1 cellular context compared by ENCODE assay signal in the genomic region with DNA sequence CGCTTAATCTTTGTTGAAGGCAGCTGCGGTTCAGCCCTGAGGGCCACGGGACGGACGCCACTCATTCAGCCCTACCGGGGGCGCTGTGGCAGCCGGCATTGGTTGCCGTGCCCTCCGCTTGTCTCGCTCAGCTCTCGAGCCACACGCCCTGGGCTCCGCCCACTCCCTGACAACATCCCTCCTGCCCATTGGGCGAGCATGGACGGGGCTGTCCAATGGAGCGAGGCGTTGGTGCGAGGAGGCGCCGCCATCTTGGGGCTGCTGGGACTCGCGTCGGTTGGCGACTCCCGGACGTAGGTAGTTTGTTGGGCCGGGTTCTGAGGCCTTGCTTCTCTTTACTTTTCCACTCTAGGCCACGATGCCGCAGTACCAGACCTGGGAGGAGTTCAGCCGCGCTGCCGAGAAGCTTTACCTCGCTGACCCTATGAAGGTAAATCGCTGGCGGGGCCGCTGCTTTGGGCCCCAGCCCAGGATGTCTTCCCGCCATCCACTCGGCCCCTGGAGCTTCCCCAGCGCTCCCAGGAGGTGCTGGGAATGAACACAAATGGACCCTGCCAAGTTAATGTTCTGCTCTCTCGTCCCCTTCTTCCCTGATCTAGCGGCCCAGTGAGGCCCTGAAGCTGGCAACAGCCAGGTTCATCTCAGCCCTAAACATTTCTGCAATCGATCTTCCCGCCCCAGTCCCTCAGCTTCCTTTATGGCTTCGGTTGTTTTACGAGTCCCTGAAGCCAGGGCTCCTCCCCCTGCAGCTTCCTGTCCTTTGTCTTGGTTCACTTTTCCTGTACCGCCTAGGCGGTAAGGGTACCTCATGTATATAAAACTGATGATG.
TF ChIP-seq lines count a peak whose summit lies in the region.

A gene with protein sequence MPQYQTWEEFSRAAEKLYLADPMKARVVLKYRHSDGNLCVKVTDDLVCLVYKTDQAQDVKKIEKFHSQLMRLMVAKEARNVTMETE (plus strand): TSS at position 244 of the 829 bp plus-strand sequence. CDS start 115 bp downstream, at position 359.

TF ChIP-seq in HEK293, 187 proteins besides CTCF, POLR2A, EP300 and RAD21 (continued from another document):
- TF ChIP-seq ZNF639 (tag by site-specific recombination; IDR thresholded peaks at IDR 0.05) (peak; percentile 64; the same call in 1 of the 2 replicates), ZNF169 (tag by site-specific recombination; IDR thresholded peaks at IDR 0.05) (no peak), MYNN (tag by site-specific recombination; IDR thresholded peaks at IDR 0.05; ENCODE audit: borderline replicate concordance) (no peak), ZNF221 (tag by site-specific recombination; IDR thresholded peaks at IDR 0.05; ENCODE audit: borderline replicate concordance) (no peak), GLI4 (tag by site-specific recombination; IDR thresholded peaks at IDR 0.05) (0 out of 2 replicates have a peak, but pooled peaks have one; percentile 61), ZNF530 (tag by site-specific recombination; IDR thresholded peaks at IDR 0.05; ENCODE audit: low read depth) (no peak), PRDM2 (tag by site-specific recombination; IDR thresholded peaks at IDR 0.05; ENCODE audit: borderline replicate concordance) (no peak), ZBTB8A (tag by site-specific recombination; IDR thresholded peaks at IDR 0.05) (peak; percentile 100), ZNF335 (tag by site-specific recombination; conservative IDR thresholded peaks at IDR 0.05) (peak; percentile 88), ZNF704 (tag by site-specific recombination; IDR thresholded peaks at IDR 0.05) (no peak), ZSCAN30 (tag by site-specific recombination; IDR thresholded peaks at IDR 0.05) (peak; percentile 92)
- TF ChIP-seq, protein P1, sequence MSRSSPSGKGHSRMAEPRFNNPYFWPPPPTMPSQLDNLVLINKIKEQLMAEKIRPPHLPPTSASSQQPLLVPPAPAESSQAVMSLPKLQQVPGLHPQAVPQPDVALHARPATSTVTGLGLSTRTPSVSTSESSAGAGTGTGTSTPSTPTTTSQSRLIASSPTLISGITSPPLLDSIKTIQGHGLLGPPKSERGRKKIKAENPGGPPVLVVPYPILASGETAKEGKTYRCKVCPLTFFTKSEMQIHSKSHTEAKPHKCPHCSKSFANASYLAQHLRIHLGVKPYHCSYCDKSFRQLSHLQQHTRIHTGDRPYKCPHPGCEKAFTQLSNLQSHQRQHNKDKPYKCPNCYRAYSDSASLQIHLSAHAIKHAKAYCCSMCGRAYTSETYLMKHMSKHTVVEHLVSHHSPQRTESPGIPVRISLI (tag by site-specific recombination; IDR thresholded peaks at IDR 0.05): no peak
